In genomic region chr5:125510651-125511050, GRCh38 we compare ENCODE assay signal across 22 cellular contexts.
"Had no signal": no experiment of that assay in that cellular context is flagged by ENCODE, and none has a peak within 500 bp of the region (broad histone marks: within the 10 kb centered on the region; RNA-seq: fewer than 3 reads in every experiment).

No MANE protein-coding gene starts in this region.

- H3K4me1 Mint-ChIP-seq: mesothelial cell of epicardium; stimulated activated memory B cell treated with anti-CD40 and anti-IgM and Interleukin-4, amounts not matched to agents 10 μg/mL and 1 μg/mL and 100 μg/mL, for 72 hours had no signal

- H3K36me3 ChIP-seq: esophagus squamous epithelium, gastroesophageal sphincter, right lobe of liver, spleen, tibial artery, upper lobe of left lung, uterus had no signal

- H3K79me2 ChIP-seq: parathyroid adenoma had no signal

- H3K27ac Mint-ChIP-seq: dendritic cell treated with granulocyte-macrophage colony-stimulating factor and Interleukin-4, amounts not matched to agents 40 ng/mL and 50 ng/mL, for 4 days; mesothelial cell of epicardium; natural killer cell treated with Interleukin-12 subunit alpha and Interleukin-12 subunit beta and Interleukin-15 and Interleukin-18, amount 100 ng/mL, for 72 hours; stimulated activated memory B cell treated with anti-CD40 and anti-IgM and Interleukin-4, amounts not matched to agents 10 μg/mL and 1 μg/mL and 100 μg/mL, for 72 hours; stimulated activated naive CD8-positive, alpha-beta T cell treated with anti-CD3 and anti-CD28 coated beads, Interleukin-15, Interleukin-2, amounts not matched to agents 100 ng/mL and 50 ng/mL, for 24 hours had no signal

- H3K9me3 ChIP-seq: esophagus squamous epithelium, gastroesophageal sphincter, psoas muscle, right lobe of liver, tibial artery, upper lobe of left lung, uterus had no signal

- H3K4me3 ChIP-seq: esophagus squamous epithelium, gastroesophageal sphincter, psoas muscle, right lobe of liver, spleen, tibial artery, upper lobe of left lung, uterus had no signal

- ATAC-seq: gastroesophageal sphincter; left lobe of liver; natural killer cell treated with Interleukin-12 subunit alpha and Interleukin-12 subunit beta and Interleukin-15 and Interleukin-18, amount 100 ng/mL, for 72 hours; psoas muscle; right lobe of liver; stimulated activated memory B cell treated with anti-CD40 and anti-IgM and Interleukin-4, amounts not matched to agents 10 μg/mL and 1 μg/mL and 100 μg/mL, for 72 hours had no signal

- H3K4me1 ChIP-seq: esophagus squamous epithelium, gastroesophageal sphincter, parathyroid adenoma, psoas muscle, right lobe of liver, spleen, tibial artery, upper lobe of left lung, uterus had no signal

- H3K9ac ChIP-seq: parathyroid adenoma had no signal

- H3K27ac ChIP-seq: esophagus squamous epithelium, gastroesophageal sphincter, parathyroid adenoma, psoas muscle, right lobe of liver, spleen, tibial artery, upper lobe of left lung, uterus had no signal

- H3K27me3 ChIP-seq: esophagus squamous epithelium, gastroesophageal sphincter, right lobe of liver, spleen, tibial artery, upper lobe of left lung, uterus had no signal

- H3K36me3 Mint-ChIP-seq: mesothelial cell of epicardium; natural killer cell treated with Interleukin-12 subunit alpha and Interleukin-12 subunit beta and Interleukin-15 and Interleukin-18, amount 100 ng/mL, for 72 hours; stimulated activated memory B cell treated with anti-CD40 and anti-IgM and Interleukin-4, amounts not matched to agents 10 μg/mL and 1 μg/mL and 100 μg/mL, for 72 hours had no signal

- H3K4me3 Mint-ChIP-seq: dendritic cell treated with granulocyte-macrophage colony-stimulating factor and Interleukin-4, amounts not matched to agents 40 ng/mL and 50 ng/mL, for 4 days; mesothelial cell of epicardium; natural killer cell treated with Interleukin-12 subunit alpha and Interleukin-12 subunit beta and Interleukin-15 and Interleukin-18, amount 100 ng/mL, for 72 hours; stimulated activated memory B cell treated with anti-CD40 and anti-IgM and Interleukin-4, amounts not matched to agents 10 μg/mL and 1 μg/mL and 100 μg/mL, for 72 hours; stimulated activated naive CD8-positive, alpha-beta T cell treated with anti-CD3 and anti-CD28 coated beads, Interleukin-15, Interleukin-2, amounts not matched to agents 100 ng/mL and 50 ng/mL, for 24 hours had no signal

- H3K27me3 Mint-ChIP-seq: dendritic cell treated with granulocyte-macrophage colony-stimulating factor and Interleukin-4, amounts not matched to agents 40 ng/mL and 50 ng/mL, for 4 days; natural killer cell treated with Interleukin-12 subunit alpha and Interleukin-12 subunit beta and Interleukin-15 and Interleukin-18, amount 100 ng/mL, for 72 hours; stimulated activated memory B cell treated with anti-CD40 and anti-IgM and Interleukin-4, amounts not matched to agents 10 μg/mL and 1 μg/mL and 100 μg/mL, for 72 hours; stimulated activated naive CD8-positive, alpha-beta T cell treated with anti-CD3 and anti-CD28 coated beads, Interleukin-15, Interleukin-2, amounts not matched to agents 100 ng/mL and 50 ng/mL, for 24 hours had no signal

- H2AFZ ChIP-seq: parathyroid adenoma had no signal

- DNase-seq: esophagus squamous epithelium; foreskin fibroblast; glutamatergic neuron; islet precursor cell; psoas muscle; retina; right lobe of liver; spleen; stimulated activated CD4-positive, alpha-beta T cell treated with anti-CD3 and anti-CD28 coated beads, Interleukin-15, amount 100 ng/mL, for 24 hours; stimulated activated CD4-positive, alpha-beta T cell treated with anti-CD3 and anti-CD28 coated beads, Interleukin-1b, Interleukin-23, amount 100 ng/mL, for 48 hours; stimulated activated CD4-positive, alpha-beta T cell treated with anti-CD3 and anti-CD28 coated beads, Interleukin-4, amount 100 ng/mL, for 24 hours; tibial artery; upper lobe of left lung; uterus had no signal

- H3K9me3 Mint-ChIP-seq: dendritic cell treated with granulocyte-macrophage colony-stimulating factor and Interleukin-4, amounts not matched to agents 40 ng/mL and 50 ng/mL, for 4 days had no signal
